Comparison of ENCODE assay signal across 11 cellular contexts in the genomic region with DNA sequence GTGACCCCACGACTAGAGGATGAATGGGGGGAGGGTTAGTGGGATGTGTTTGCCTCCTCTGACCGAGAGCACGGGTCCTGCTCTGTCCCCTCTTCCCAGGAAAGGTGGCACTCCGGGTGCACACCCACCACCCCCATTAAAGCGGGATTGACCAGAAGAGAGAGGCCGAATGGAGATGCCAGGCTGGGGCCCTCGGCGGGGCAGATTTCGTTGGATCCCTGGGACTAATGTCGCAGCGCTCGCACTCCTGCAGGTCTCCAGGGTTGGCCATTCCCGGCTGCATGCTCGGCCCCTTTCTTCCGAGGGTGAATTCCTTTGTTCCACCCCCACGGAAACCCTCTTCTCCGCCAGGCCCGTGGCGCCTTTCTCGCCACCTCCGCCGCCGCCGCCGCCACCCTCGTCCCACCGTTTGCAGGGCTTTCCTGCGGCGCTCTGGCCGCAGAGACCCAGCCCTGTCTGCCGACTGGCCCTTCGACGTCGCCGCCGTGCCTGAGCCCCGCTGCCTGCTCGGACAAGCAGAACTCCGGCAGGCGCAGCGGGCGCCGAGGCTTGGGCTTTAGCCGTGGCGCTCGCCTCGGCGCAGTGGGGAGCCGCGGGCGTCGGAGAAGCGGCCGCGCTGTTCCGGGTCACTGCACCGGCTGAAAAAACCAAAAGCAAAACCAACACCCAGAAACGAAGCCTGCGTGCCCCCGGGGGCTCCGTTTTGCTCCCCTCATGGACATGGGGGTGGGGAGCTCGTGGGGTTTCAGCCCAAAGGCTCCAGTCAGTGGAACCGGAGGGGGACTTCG. TPM values are rescaled to one million over a fixed set of nuclear protein-coding genes. Genes with fewer than 3 reads are reported as not detected.
DNase-seq lines count a peak whose midpoint lies in the region; ATAC-seq and FAIRE-seq lines count a peak whose summit lies in the region.
"Had no signal": no experiment of that assay in that cellular context is flagged by ENCODE, and none has a peak within 500 bp of the region (broad histone marks: within the 10 kb centered on the region; RNA-seq: fewer than 3 reads in every experiment).

No MANE protein-coding gene starts in this region.

- H3K9me3 ChIP-seq in iPS-18c (ENCODE audit: control insufficient read depth, insufficient read depth, low read length) (peaks cover 6% of the 10 kb centered on the region), small intestine (ENCODE audit: control insufficient read depth, low read depth) (no peaks in the 10 kb centered on the region)

- H3K9me3 Mint-ChIP-seq in T-helper 2 cell treated with Interferon-gamma antibody and Interleukin-4, amounts not matched to agents 5 μg/mL and 100 μg/mL, for 36 hours: no peaks in the 10 kb centered on the region

- no peak for FAIRE-seq in small intestine (lab: Jason Lieb, UNC)

- in situ Hi-C loops in G401 (cut with HindIII; ENCODE audit: low sequenced_read_pairs): no loop called here

- H3K4me1 Mint-ChIP-seq in T-helper 2 cell treated with Interferon-gamma antibody and Interleukin-4, amounts not matched to agents 5 μg/mL and 100 μg/mL, for 36 hours (ENCODE audit: low read depth): peaks cover 5% of the 10 kb centered on the region

- peaks cover 95% of the 10 kb centered on the region for H3K27me3 Mint-ChIP-seq in T-helper 2 cell treated with Interferon-gamma antibody and Interleukin-4, amounts not matched to agents 5 μg/mL and 100 μg/mL, for 36 hours (ENCODE audit: low read depth)

- peak; percentile 56 for DNase-seq in DMS53 (lab: John Stamatoyannopoulos, UW)
- no peak for DNase-seq in DMS53 treated with DMSO at 0.1 percent for 48 hours (lab: John Stamatoyannopoulos, UW; ENCODE audit: unreplicated experiment)
- no peak for DNase-seq in T-helper 2 cell treated with Interferon-gamma antibody and Interleukin-4, amounts not matched to agents 5 μg/mL and 100 μg/mL, for 36 hours (ENCODE audit: low spot score)
- no peak for DNase-seq in small intestine
- DNase-seq in G401 (ENCODE audit: low spot score): no peak
- DNase-seq: 8988T; activated CD4-positive, alpha-beta T cell treated with anti-CD3 and anti-CD28 coated beads, Interleukin-2, amount 50 U/mL, for 48 hours had no signal

- no peaks in the 10 kb centered on the region for H3K36me3 ChIP-seq in small intestine (ENCODE audit: control insufficient read depth in 2 of 2, insufficient read depth in 2 of 2, low read length in 2 of 2)

- peaks cover 8 to 81% of the 10 kb centered on the region in 2 donors for H3K27me3 ChIP-seq in small intestine (ENCODE audit: control insufficient read depth in 2 of 2, insufficient read depth in 2 of 2, low read length in 2 of 2)

- WGBS in small intestine, 3 donors: 3 to 5% (median 4%) methylated on average over 62 to 64 of the region's 64 CpGs

- no peaks in the 10 kb centered on the region for H3K36me3 Mint-ChIP-seq in T-helper 2 cell treated with Interferon-gamma antibody and Interleukin-4, amounts not matched to agents 5 μg/mL and 100 μg/mL, for 36 hours (ENCODE audit: low read depth)

- H3K4me3 ChIP-seq in iPS-18c (ENCODE audit: insufficient read depth, low read depth, low read length) (peak overlapping the region; percentile 30), small intestine (ENCODE audit: low read depth in 1 of 2, low read length in 2 of 2) (peak overlapping the region; percentile 16 to 26)

- ATAC-seq in HG03432 (IDR thresholded peaks at IDR 0.05; ENCODE audit: unreplicated experiment) (no peak), GM18511 (IDR thresholded peaks at IDR 0.05; ENCODE audit: unreplicated experiment) (no peak)
- ATAC-seq: esophagus mucosa had no signal

- H3K4me3 Mint-ChIP-seq in T-helper 2 cell treated with Interferon-gamma antibody and Interleukin-4, amounts not matched to agents 5 μg/mL and 100 μg/mL, for 36 hours: peak overlapping the region; percentile 69

- no peak overlapping the region for H3K27ac ChIP-seq in small intestine (ENCODE audit: low read depth in 1 of 2, low read length in 1 of 2)

- no peaks in the 10 kb centered on the region for H3K4me1 ChIP-seq in small intestine (ENCODE audit: control insufficient read depth in 2 of 2, insufficient read depth in 1 of 2, low read depth in 1 of 2, low read length in 1 of 2)

- no peak overlapping the region for H3K27ac Mint-ChIP-seq in T-helper 2 cell treated with Interferon-gamma antibody and Interleukin-4, amounts not matched to agents 5 μg/mL and 100 μg/mL, for 36 hours

RNA-seq across cellular contexts. Expression of a gene that starts 11.8 kb away (rescaled TPM):
- under 1 TPM in 1 of 3 donors, not detected in 2; 0.13 TPM for polyA plus RNA-seq in small intestine
- total RNA-seq in G401 (2014; rRNA removed; shearing (Covaris generic)): 53.5 and 89.1 TPM in 2 replicates
- total RNA-seq: esophagus mucosa had no signal
